ENCODE assay signal across 10 cellular contexts in the genomic region with DNA sequence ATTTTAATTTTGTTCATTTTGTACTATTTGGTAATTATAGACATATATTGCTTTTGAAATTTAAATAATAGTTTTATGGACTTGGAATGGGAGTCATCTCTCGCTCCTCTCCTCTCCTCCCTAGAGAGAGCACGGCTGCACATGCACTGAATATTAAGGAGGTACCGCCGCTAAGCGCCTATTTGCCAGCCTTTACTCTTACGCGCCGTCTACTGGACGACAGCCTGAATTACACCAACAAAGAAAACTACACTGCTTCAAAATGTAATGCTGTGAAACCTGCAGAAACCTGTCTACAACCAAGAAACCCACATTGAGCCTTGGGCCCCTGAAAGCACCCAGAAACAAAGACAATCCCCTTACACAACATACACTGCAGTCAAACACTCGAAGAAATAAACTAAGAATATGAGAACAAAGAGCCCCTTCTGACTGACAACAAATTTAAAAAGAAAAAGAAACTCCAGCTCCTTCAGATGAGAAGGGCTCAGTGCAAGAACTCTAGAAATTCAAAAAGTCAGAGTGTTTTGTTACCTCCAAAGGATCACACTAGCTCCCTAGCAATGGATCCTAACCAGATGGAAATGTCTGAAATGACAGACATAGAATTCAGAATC.
DNase-seq lines count a peak whose midpoint lies in the region; FAIRE-seq and TF ChIP-seq lines count a peak whose summit lies in the region.
"Had no signal": no experiment of that assay in that cellular context is flagged by ENCODE, and none has a peak within 500 bp of the region (broad histone marks: within the 10 kb centered on the region; RNA-seq: fewer than 3 reads in every experiment).

No MANE protein-coding gene starts in this region.

- H3K4me3 Mint-ChIP-seq in osteocyte (ENCODE audit: unreplicated experiment) = no peak overlapping the region
- H3K4me3 Mint-ChIP-seq: IgD-negative memory B cell had no signal

- H3K27ac ChIP-seq in mammary epithelial cell (ENCODE audit: insufficient read depth, low read depth, low read length) = no peak overlapping the region

- dilution Hi-C loops in mammary epithelial cell (cut with HindIII; ENCODE audit: low sequenced_read_pairs) = no loop called here

- WGBS in mammary epithelial cell (ENCODE audit: low coverage, missing lambda C conversion rate) = 7% methylated on average over 9 of the region's 10 CpGs

- intact Hi-C loops in mammary epithelial cell (cut with micrococcal nuclease) = loop anchor here (1.0 kb wide), 1 partner anchor 415 kb away; no protein-coding TSS in a partner anchor

- in situ Hi-C loops in mammary epithelial cell (cut with MboI; ENCODE audit: low sequenced_read_pairs in 2 of 2) = loop anchor here (10.0 to 25.0 kb wide), 2 partner anchors 407 to 410 kb away; no protein-coding TSS in a partner anchor

- no peaks in the 10 kb centered on the region for H3K27me3 ChIP-seq in mammary epithelial cell (ENCODE audit: insufficient read depth, low read length)

- no peaks in the 10 kb centered on the region for H3K79me2 ChIP-seq in mammary epithelial cell (ENCODE audit: insufficient read depth, low read length)

- H3K4me3 ChIP-seq in mammary epithelial cell (replicated peaks in 1 of 3; ENCODE audit: insufficient read depth in 1 of 3, low read depth in 2 of 3, low read length in 3 of 3) = no peak overlapping the region

- peak; percentile 23 for DNase-seq in DMS 273 (lab: John Stamatoyannopoulos, UW; ENCODE audit: unreplicated experiment)
- no peak for DNase-seq in DMS 273 treated with DMSO at 0.1 percent for 48 hours (lab: John Stamatoyannopoulos, UW)
- peak; percentile 28 for DNase-seq in mammary epithelial cell
- no peak for DNase-seq in osteocyte (ENCODE audit: extremely low spot score, unreplicated experiment)
- no peak for DNase-seq in GM12892 (ENCODE audit: insufficient read length)
- no peak for DNase-seq in HTR-8/SVneo (ENCODE audit: insufficient read length, low spot score)
- no peak for DNase-seq in NCI-H1048 (lab: John Stamatoyannopoulos, UW)

- TF ChIP-seq CTCF in LNCAP (IDR thresholded peaks at IDR 0.05) (peak; percentile 54), mammary epithelial cell (conservative IDR thresholded peaks at IDR 0.05 in 1 of 2, IDR thresholded peaks at IDR 0.05 in 1 of 2; ENCODE audit: extremely low read depth in 1 of 2, insufficient read depth in 1 of 2, low read depth in 1 of 2, low read length in 2 of 2) (peak; percentile 82 to 83), osteocyte (IDR thresholded peaks at IDR 0.05) (peak; percentile 57)

- H3K36me3 Mint-ChIP-seq in osteocyte (ENCODE audit: unreplicated experiment) = no peaks in the 10 kb centered on the region
- H3K36me3 Mint-ChIP-seq: IgD-negative memory B cell had no signal

- H3K4me2 ChIP-seq in mammary epithelial cell (ENCODE audit: insufficient read depth, low read depth, low read length) = no peak overlapping the region

- H4K20me1 ChIP-seq in mammary epithelial cell (ENCODE audit: insufficient read depth, low read length) = no peaks in the 10 kb centered on the region

- FAIRE-seq in GM12892 (lab: Jason Lieb, UNC) (no peak), HTR-8/SVneo (lab: Jason Lieb, UNC) (no peak)
- FAIRE-seq: A204.1 had no signal

- H3K4me1 ChIP-seq in mammary epithelial cell (ENCODE audit: insufficient read depth, low read length) = no peaks in the 10 kb centered on the region

- no TSS peak for BruUV-seq in mammary epithelial cell (replicated peaks; lab: Mats Ljungman, UMichigan)

- no peaks in the 10 kb centered on the region for H3K4me1 Mint-ChIP-seq in osteocyte (ENCODE audit: unreplicated experiment)
- H3K4me1 Mint-ChIP-seq: IgD-negative memory B cell had no signal

- H3K9ac ChIP-seq in mammary epithelial cell (ENCODE audit: insufficient read depth, low read length) = no peak overlapping the region

- H3K27me3 Mint-ChIP-seq in osteocyte (ENCODE audit: unreplicated experiment) = no peaks in the 10 kb centered on the region
- H3K27me3 Mint-ChIP-seq: IgD-negative memory B cell had no signal

- no peaks in the 10 kb centered on the region for H3K36me3 ChIP-seq in mammary epithelial cell (ENCODE audit: insufficient read depth, low read length)

- H3K9me3 ChIP-seq in mammary epithelial cell (replicated peaks; ENCODE audit: insufficient read depth, low read length) = no peaks in the 10 kb centered on the region

- TF ChIP-seq POLR2A in GM12892 (IDR thresholded peaks at IDR 0.05; ENCODE audit: low read depth, low read length) = no peak

- H3K9me3 Mint-ChIP-seq in osteocyte (ENCODE audit: unreplicated experiment) = peaks cover 14% of the 10 kb centered on the region

- H2AFZ ChIP-seq in mammary epithelial cell (ENCODE audit: low read depth, low read length) = no peak overlapping the region

- CTCF ChIA-PET in mammary epithelial cell (lab: Charles Lee; ENCODE audit: low non-redundant PET) = no interaction called here

- no peak overlapping the region for H3K27ac Mint-ChIP-seq in osteocyte (ENCODE audit: unreplicated experiment)
- H3K27ac Mint-ChIP-seq: IgD-negative memory B cell had no signal

Comparison
In these comparisons a context has a peak if more than half of its experiments do, and no peak if none do; other contexts are left out.
1. DNase-seq: peak in DMS 273 (single experiment) and mammary epithelial cell (single experiment); none in DMS 273 treated with DMSO at 0.1 percent for 48 hours (single experiment), osteocyte (single experiment), GM12892 (single experiment), HTR-8/SVneo (single experiment) and NCI-H1048 (single experiment).
2. Peak in every context shown above with its lines, with median percentiles within 50 percentile points of each other: CTCF ChIP-seq.